ENCODE assay signal across 15 cellular contexts in genomic region chr3:197227780-197228574, GRCh38.
DNase-seq lines count a peak whose midpoint lies in the region; ATAC-seq and TF ChIP-seq lines count a peak whose summit lies in the region.
"Had no signal": no experiment of that assay in that cellular context is flagged by ENCODE, and none has a peak within 500 bp of the region (broad histone marks: within the 10 kb centered on the region; RNA-seq: fewer than 3 reads in every experiment).

No MANE protein-coding gene starts in this region.

- H3K9me3 Mint-ChIP-seq in natural killer cell = no peaks in the 10 kb centered on the region
- H3K9me3 Mint-ChIP-seq: CD4-positive, CD25-positive, alpha-beta regulatory T cell; H9 had no signal

- peaks cover 96% of the 10 kb centered on the region for H3K79me2 ChIP-seq in PC-9 (ENCODE audit: low read depth)

- BruUV-seq in PC-9 (replicated peaks; lab: Mats Ljungman, UMichigan) = no TSS peak

- H3K27me3 ChIP-seq in heart left ventricle = no peaks in the 10 kb centered on the region
- H3K27me3 ChIP-seq in PC-9 (ENCODE audit: insufficient read depth, low read depth) = no peaks in the 10 kb centered on the region

- H3K36me3 ChIP-seq in heart left ventricle (no peaks in the 10 kb centered on the region), PC-9 (ENCODE audit: low read depth) (0 out of 2 replicates have a peak, but pooled peaks cover 9% of the 10 kb centered on the region)

- WGBS in heart left ventricle, 4 donors = 90 to 97% (median 94%) methylated on average over 2 of the region's 2 CpGs

- H3K27ac Mint-ChIP-seq in natural killer cell = peak overlapping the region in 1 of 2 donors; percentile 38
- H3K27ac Mint-ChIP-seq: H9 had no signal

- H2AFZ ChIP-seq in PC-9 = no peak overlapping the region

- no peaks in the 10 kb centered on the region for H3K27me3 Mint-ChIP-seq in natural killer cell (ENCODE audit: low read depth in 2 of 2)
- H3K27me3 Mint-ChIP-seq: CD4-positive, CD25-positive, alpha-beta regulatory T cell had no signal

- peaks cover 14 to 21% of the 10 kb centered on the region in 2 donors for H3K4me1 Mint-ChIP-seq in natural killer cell

- H3K4me3 ChIP-seq in heart left ventricle = no peak overlapping the region
- H3K4me3 ChIP-seq in PC-9 = no peak overlapping the region
- H3K4me3 ChIP-seq in choroid plexus epithelial cell (ENCODE audit: low read depth, low read length) = no peak overlapping the region
- H3K4me3 ChIP-seq: K562 had no signal

- CTCF ChIA-PET in PC-9 (lab: Charles Lee) = interaction anchor here (0.5 kb wide), 1 partner anchor 28 kb away, joined by 3 read pairs; no protein-coding TSS in a partner anchor

- TF ChIP-seq CTCF in heart left ventricle (IDR thresholded peaks at IDR 0.05) = no peak
- TF ChIP-seq CTCF in PC-9 (conservative IDR thresholded peaks at IDR 0.05) = no peak
- TF ChIP-seq CTCF in choroid plexus epithelial cell (conservative IDR thresholded peaks at IDR 0.05; ENCODE audit: low read depth, low read length) = no peak
- no peak for TF ChIP-seq CTCF in natural killer cell (IDR thresholded peaks at IDR 0.05)

- DNase-seq in heart left ventricle = no peak
- no peak for DNase-seq in Right ventricle myocardium inferior (ENCODE audit: missing footprints)
- no peak for DNase-seq in PC-9
- DNase-seq in choroid plexus epithelial cell (ENCODE audit: low read depth) = peak; percentile 41
- no peak for DNase-seq in natural killer cell
- DNase-seq in activated effector memory CD4-positive, alpha-beta T cell treated with anti-CD3 and anti-CD28 coated beads, Interleukin-2, amount 50 U/mL, for 16 hours = no peak
- no peak for DNase-seq in NK-92 (lab: John Stamatoyannopoulos, UW; ENCODE audit: unreplicated experiment)
- DNase-seq in NCI-H1694 (lab: John Stamatoyannopoulos, UW) = no peak
- DNase-seq: CD4-positive, CD25-positive, alpha-beta regulatory T cell; EL; H9; NCI-H1436 treated with DMSO at 0.1 percent for 48 hours; NCI-H2081; NCI-H774 had no signal

- H3K4me3 Mint-ChIP-seq in natural killer cell = no peak overlapping the region
- H3K4me3 Mint-ChIP-seq: H9 had no signal

- ATAC-seq in heart left ventricle (peak; percentile 57 to 69 (median 60)), Right ventricle myocardium inferior (no peak), natural killer cell (peak in 2 of 3 donors; percentile 38 to 66)
- ATAC-seq: K562 had no signal

- H3K4me2 ChIP-seq in PC-9 = no peak overlapping the region

- TF ChIP-seq POLR2A in heart left ventricle (IDR thresholded peaks at IDR 0.05) = no peak

- intact Hi-C loops in heart left ventricle (cut with DNase I) (loop anchor here in 5 of 10 donors (10.0 kb wide), 3 partner anchors 227 to 287 kb away; no protein-coding TSS in a partner anchor), Right ventricle myocardium inferior (cut with DNase I) (loop anchor here (10.0 kb wide), 1 partner anchor 227 kb away; no protein-coding TSS in a partner anchor), PC-9 (cut with micrococcal nuclease; ENCODE audit: unreplicated experiment) (no loop called here), natural killer cell (cut with micrococcal nuclease) (no loop called here)

- H3F3A ChIP-seq in PC-9 (ENCODE audit: insufficient read depth, low read depth) = peaks cover 60% of the 10 kb centered on the region

- no peaks in the 10 kb centered on the region for H3K36me3 Mint-ChIP-seq in natural killer cell
- H3K36me3 Mint-ChIP-seq: CD4-positive, CD25-positive, alpha-beta regulatory T cell had no signal

- POLR2A ChIA-PET in PC-9 (lab: Charles Lee; ENCODE audit: unreplicated experiment) = interaction anchor here (0.6 kb wide), 1 partner anchor 308 kb away, joined by 3 read pairs; no protein-coding TSS in a partner anchor

- H3K4me1 ChIP-seq in heart left ventricle (peaks cover 0 to 30% (median 9%) of the 10 kb centered on the region in 12 donors), PC-9 (replicated peaks; ENCODE audit: insufficient read depth) (no peaks in the 10 kb centered on the region)

- H3K9me2 ChIP-seq in PC-9 (ENCODE audit: insufficient read depth) = no peaks in the 10 kb centered on the region

- H4K20me1 ChIP-seq in PC-9 (ENCODE audit: insufficient read depth) = peaks cover 88% of the 10 kb centered on the region

- H3K9me3 ChIP-seq in heart left ventricle (peaks cover 0 to 7% (median 0%) of the 10 kb centered on the region in 12 donors), PC-9 (ENCODE audit: insufficient read depth, low read depth) (no peaks in the 10 kb centered on the region)

- H3K27ac ChIP-seq in heart left ventricle = no peak overlapping the region
- 0 out of 2 replicates have a peak overlapping the region, but pooled peaks have one; percentile 4 for H3K27ac ChIP-seq in PC-9
